8 cellular contexts compared by ENCODE assay signal in genomic region chr3:196942915-196943277, GRCh38. TPM values are rescaled to one million over a fixed set of nuclear protein-coding genes. Genes with fewer than 3 reads are reported as not detected.
DNase-seq lines count a peak whose midpoint lies in the region; ATAC-seq and TF ChIP-seq lines count a peak whose summit lies in the region.

No MANE protein-coding gene starts in this region.

- no peak for TF ChIP-seq CTCF in MM.1S (IDR thresholded peaks at IDR 0.05; ENCODE audit: low read length)
- no peak for TF ChIP-seq CTCF in brain (conservative IDR thresholded peaks at IDR 0.05)

- peak overlapping the region; percentile 34; the same call in 1 of the 2 replicates for H3K27ac ChIP-seq in MM.1S (ENCODE audit: low read length)

- peaks cover 5% of the 10 kb centered on the region; the same call in 1 of the 2 replicates for H3K36me3 ChIP-seq in MM.1S (replicated peaks; ENCODE audit: insufficient read depth, low read length)

- peaks cover 13% of the 10 kb centered on the region for H3F3A ChIP-seq in MM.1S (ENCODE audit: insufficient read depth, low read length)

- peak overlapping the region; percentile 84 for H3K4me3 ChIP-seq in MM.1S (ENCODE audit: low read length)

- H3K9ac ChIP-seq in MM.1S (ENCODE audit: low read length): peak overlapping the region; percentile 87

- DNase-seq in COLO668 (lab: John Stamatoyannopoulos, UW; ENCODE audit: unreplicated experiment) (peak; percentile 35), MM.1S (no peak), left kidney (ENCODE audit: low read depth, low spot score) (peak; percentile 28), NCI-H128 (lab: John Stamatoyannopoulos, UW; ENCODE audit: unreplicated experiment) (no peak), NCI-H446 treated with DMSO at 0.1 percent for 48 hours (lab: John Stamatoyannopoulos, UW) (no peak)

- H3K27ac Mint-ChIP-seq in brain: peak overlapping the region; percentile 90 to 99 (median 93)
- peak overlapping the region; percentile 94 for H3K27ac Mint-ChIP-seq in stimulated activated naive CD8-positive, alpha-beta T cell treated with anti-CD3 and anti-CD28 coated beads, Interleukin-15, Interleukin-2, amounts not matched to agents 100 ng/mL and 50 ng/mL, for 24 hours

- no peaks in the 10 kb centered on the region for H3K27me3 ChIP-seq in MM.1S (replicated peaks; ENCODE audit: insufficient read depth, low read length)

- H3K9me2 ChIP-seq in MM.1S (replicated peaks; ENCODE audit: insufficient read depth, low read length): no peaks in the 10 kb centered on the region

- peak overlapping the region; percentile 95 to 99 (median 97) for H3K4me3 Mint-ChIP-seq in brain
- peak overlapping the region; percentile 93 for H3K4me3 Mint-ChIP-seq in stimulated activated naive CD8-positive, alpha-beta T cell treated with anti-CD3 and anti-CD28 coated beads, Interleukin-15, Interleukin-2, amounts not matched to agents 100 ng/mL and 50 ng/mL, for 24 hours

- no peaks in the 10 kb centered on the region for H3K9me3 ChIP-seq in MM.1S (replicated peaks; ENCODE audit: insufficient read depth, low read length)

- peaks cover 0 to 7% (median 0%) of the 10 kb centered on the region in 5 experiments for H3K9me3 Mint-ChIP-seq in brain
- no peaks in the 10 kb centered on the region for H3K9me3 Mint-ChIP-seq in stimulated activated naive CD8-positive, alpha-beta T cell treated with anti-CD3 and anti-CD28 coated beads, Interleukin-15, Interleukin-2, amounts not matched to agents 100 ng/mL and 50 ng/mL, for 24 hours

- peaks cover 56% of the 10 kb centered on the region for H3K4me1 Mint-ChIP-seq in brain
- H3K4me1 Mint-ChIP-seq in stimulated activated naive CD8-positive, alpha-beta T cell treated with anti-CD3 and anti-CD28 coated beads, Interleukin-15, Interleukin-2, amounts not matched to agents 100 ng/mL and 50 ng/mL, for 24 hours (ENCODE audit: low read depth): peaks cover 56% of the 10 kb centered on the region

- peaks cover 10% of the 10 kb centered on the region for H3K27me3 Mint-ChIP-seq in brain
- no peaks in the 10 kb centered on the region for H3K27me3 Mint-ChIP-seq in stimulated activated naive CD8-positive, alpha-beta T cell treated with anti-CD3 and anti-CD28 coated beads, Interleukin-15, Interleukin-2, amounts not matched to agents 100 ng/mL and 50 ng/mL, for 24 hours

- peak overlapping the region; percentile 94 for H3K4me2 ChIP-seq in MM.1S (ENCODE audit: low read depth, low read length)

- H3K4me1 ChIP-seq in MM.1S (ENCODE audit: low read length): peaks cover 10% of the 10 kb centered on the region; the same call in 1 of the 2 replicates

- H3K36me3 Mint-ChIP-seq in brain: peaks cover 30% of the 10 kb centered on the region
- peaks cover 54% of the 10 kb centered on the region for H3K36me3 Mint-ChIP-seq in stimulated activated naive CD8-positive, alpha-beta T cell treated with anti-CD3 and anti-CD28 coated beads, Interleukin-15, Interleukin-2, amounts not matched to agents 100 ng/mL and 50 ng/mL, for 24 hours (ENCODE audit: low read depth)

- peak; percentile 9 for ATAC-seq in GM21619 (IDR thresholded peaks at IDR 0.05; ENCODE audit: unreplicated experiment)

- H3K79me2 ChIP-seq in MM.1S (ENCODE audit: low read length): peaks cover 64% of the 10 kb centered on the region

- H4K20me1 ChIP-seq in MM.1S (ENCODE audit: insufficient read depth, low read length): no peaks in the 10 kb centered on the region; the same call in 1 of the 2 replicates

- H2AFZ ChIP-seq in MM.1S (ENCODE audit: low read length): peak overlapping the region; percentile 64

RNA-seq across cellular contexts. Expression of gene NCBP2, which starts 0.6 kb away (rescaled TPM):
- 56.1 TPM for polyA plus RNA-seq in brain (ENCODE audit: insufficient read depth, low read depth, low replicate concordance)

RNA-seq across cellular contexts. Expression of gene PIGZ, which starts 25.7 kb away (rescaled TPM):
- polyA plus RNA-seq in brain (ENCODE audit: insufficient read depth, low read depth, low replicate concordance): 6.5 TPM

Comparison
In these comparisons a context has a peak if more than half of its experiments do, and no peak if none do; other contexts are left out.
1. DNase-seq: peak in COLO668 (single experiment) and left kidney (single experiment); none in MM.1S (single experiment), NCI-H128 (single experiment) and NCI-H446 treated with DMSO at 0.1 percent for 48 hours (single experiment).